13 cellular contexts compared by ENCODE assay signal in the genomic region with DNA sequence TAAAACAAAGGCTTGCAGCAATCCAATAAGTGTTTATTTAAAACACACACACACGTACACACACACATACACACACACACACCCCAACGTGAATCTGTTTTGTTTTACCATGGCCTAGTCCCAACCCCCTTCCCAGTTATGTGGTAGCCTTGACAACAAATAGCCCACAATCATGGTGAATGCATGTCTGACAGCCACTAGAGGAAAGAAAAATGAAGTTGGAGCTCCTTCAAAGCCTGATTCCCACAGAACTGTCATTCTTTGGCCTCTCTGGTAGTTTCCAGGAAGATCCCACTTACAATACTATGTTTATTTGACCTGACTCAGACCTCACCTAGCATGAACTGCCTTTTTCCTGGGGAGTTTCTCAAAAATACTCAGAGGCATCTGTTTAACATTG.
DNase-seq lines count a peak whose midpoint lies in the region; ATAC-seq and TF ChIP-seq lines count a peak whose summit lies in the region.
"Had no signal": no experiment of that assay in that cellular context is flagged by ENCODE, and none has a peak within 500 bp of the region (broad histone marks: within the 10 kb centered on the region; RNA-seq: fewer than 3 reads in every experiment).

No MANE protein-coding gene starts in this region.

- intact Hi-C loops in esophagus muscularis mucosa (cut with DNase I) = no loop called here

- peaks cover 45% of the 10 kb centered on the region for H3K4me1 Mint-ChIP-seq in nephron progenitor cell

- TF ChIP-seq POLR2A in esophagus muscularis mucosa (IDR thresholded peaks at IDR 0.05; ENCODE audit: low read depth) = no peak

- H3K27ac ChIP-seq in GM23248 (no peak overlapping the region), esophagus muscularis mucosa (replicated peaks in 1 of 4) (no peak overlapping the region)

- no peak overlapping the region for H3K4me2 ChIP-seq in GM23248 (ENCODE audit: unreplicated experiment)

- H3K9me2 ChIP-seq in GM23248 (ENCODE audit: insufficient read depth) = no peaks in the 10 kb centered on the region

- WGBS in GM23248 (ENCODE audit: low coverage in 1 of 2, low lambda C conversion rate in 2 of 2, missing lambda C conversion rate in 2 of 2), 2 experiments = 58 to 69% methylated on average over 2 of the region's 2 CpGs
- 48% methylated on average over 2 of the region's 2 CpGs for WGBS in esophagus muscularis mucosa

- peaks cover 3% of the 10 kb centered on the region for H3K27me3 Mint-ChIP-seq in nephron progenitor cell (ENCODE audit: low read depth, poor library complexity)
- H3K27me3 Mint-ChIP-seq: activated naive CD8-positive, alpha-beta T cell; stimulated activated naive CD8-positive, alpha-beta T cell treated with anti-CD3 and anti-CD28 coated beads, Interleukin-15, Interleukin-2, amounts not matched to agents 100 ng/mL and 50 ng/mL, for 24 hours had no signal

- TF ChIP-seq CTCF in epithelial cell of proximal tubule (conservative IDR thresholded peaks at IDR 0.05; ENCODE audit: low read depth, low read length) (no peak), nephron progenitor cell (IDR thresholded peaks at IDR 0.05) (no peak), esophagus muscularis mucosa (IDR thresholded peaks at IDR 0.05) (no peak)

- H2AFZ ChIP-seq in GM23248 = no peak overlapping the region

- peak overlapping the region; percentile 97 for H3K27ac Mint-ChIP-seq in nephron progenitor cell
- H3K27ac Mint-ChIP-seq: activated naive CD8-positive, alpha-beta T cell; stimulated activated naive CD8-positive, alpha-beta T cell treated with anti-CD3 and anti-CD28 coated beads, Interleukin-15, Interleukin-2, amounts not matched to agents 100 ng/mL and 50 ng/mL, for 24 hours had no signal

- H3K4me3 ChIP-seq in GM23248 (no peak overlapping the region), epithelial cell of proximal tubule (ENCODE audit: low read depth, low read length) (no peak overlapping the region), esophagus muscularis mucosa (no peak overlapping the region)

- in situ Hi-C loops in GM23248 (cut with MboI) = no loop called here

- no peaks in the 10 kb centered on the region for H3K79me2 ChIP-seq in GM23248 (ENCODE audit: insufficient read depth)

- H3K4me3 Mint-ChIP-seq in nephron progenitor cell = peak overlapping the region; percentile 29
- H3K4me3 Mint-ChIP-seq: activated naive CD8-positive, alpha-beta T cell; stimulated activated naive CD8-positive, alpha-beta T cell treated with anti-CD3 and anti-CD28 coated beads, Interleukin-15, Interleukin-2, amounts not matched to agents 100 ng/mL and 50 ng/mL, for 24 hours had no signal

- H3K36me3 Mint-ChIP-seq in nephron progenitor cell (ENCODE audit: low read depth) = peaks cover 85% of the 10 kb centered on the region

- H3F3A ChIP-seq in GM23248 (ENCODE audit: insufficient read depth) = no peaks in the 10 kb centered on the region

- peaks cover 47% of the 10 kb centered on the region for H3K9me3 Mint-ChIP-seq in nephron progenitor cell

- no peak overlapping the region for H3K9ac ChIP-seq in GM23248

- no peaks in the 10 kb centered on the region for H3K4me1 ChIP-seq in GM23248 (ENCODE audit: insufficient read depth)
- H3K4me1 ChIP-seq in esophagus muscularis mucosa = peaks cover 0 to 3% (median 0%) of the 10 kb centered on the region in 4 donors

- TF ChIP-seq EP300 in esophagus muscularis mucosa (IDR thresholded peaks at IDR 0.05) = no peak

- peak; percentile 6 for DNase-seq in GM23248
- peak; percentile 39 for DNase-seq in OCI-M1 (lab: John Stamatoyannopoulos, UW)
- DNase-seq in epithelial cell of proximal tubule (ENCODE audit: low read depth) = peak; percentile 55
- no peak for DNase-seq in nephron progenitor cell
- no peak for DNase-seq in esophagus muscularis mucosa (ENCODE audit: extremely low spot score)
- DNase-seq in stimulated activated CD4-positive, alpha-beta T cell treated with anti-CD3 and anti-CD28 coated beads, Interleukin-1b, Interleukin-23, amount 100 ng/mL, for 48 hours = no peak
- no peak for DNase-seq in germinal center (ENCODE audit: low spot score)
- DNase-seq: activated CD4-positive, CD25-positive, alpha-beta regulatory T cell; foreskin fibroblast; RPMI8226 had no signal

- no peaks in the 10 kb centered on the region for H3K27me3 ChIP-seq in GM23248 (replicated peaks; ENCODE audit: insufficient read depth)
- H3K27me3 ChIP-seq in esophagus muscularis mucosa = no peaks in the 10 kb centered on the region

- no peaks in the 10 kb centered on the region for H4K20me1 ChIP-seq in GM23248 (ENCODE audit: insufficient read depth)

- peaks cover 6% of the 10 kb centered on the region for H3K9me3 ChIP-seq in GM23248 (ENCODE audit: low read depth)
- peaks cover 0 to 21% (median 7%) of the 10 kb centered on the region in 4 donors for H3K9me3 ChIP-seq in esophagus muscularis mucosa

- no peak for ATAC-seq in HG03097 (IDR thresholded peaks at IDR 0.05; ENCODE audit: low FRiP score, unreplicated experiment)

- H3K36me3 ChIP-seq in GM23248 (ENCODE audit: low read depth) (peaks cover 12% of the 10 kb centered on the region), esophagus muscularis mucosa (peaks cover 0 to 43% (median 29%) of the 10 kb centered on the region in 4 donors)

Comparison
In these comparisons a context has a peak if more than half of its experiments do, and no peak if none do; other contexts are left out.
1. DNase-seq: peak in GM23248 (single experiment), OCI-M1 (single experiment) and epithelial cell of proximal tubule (single experiment); none in nephron progenitor cell (single experiment), esophagus muscularis mucosa (single experiment), stimulated activated CD4-positive, alpha-beta T cell treated with anti-CD3 and anti-CD28 coated beads, Interleukin-1b, Interleukin-23, amount 100 ng/mL, for 48 hours (single experiment) and germinal center (single experiment).